13 cellular contexts compared by ENCODE assay signal in the genomic region with DNA sequence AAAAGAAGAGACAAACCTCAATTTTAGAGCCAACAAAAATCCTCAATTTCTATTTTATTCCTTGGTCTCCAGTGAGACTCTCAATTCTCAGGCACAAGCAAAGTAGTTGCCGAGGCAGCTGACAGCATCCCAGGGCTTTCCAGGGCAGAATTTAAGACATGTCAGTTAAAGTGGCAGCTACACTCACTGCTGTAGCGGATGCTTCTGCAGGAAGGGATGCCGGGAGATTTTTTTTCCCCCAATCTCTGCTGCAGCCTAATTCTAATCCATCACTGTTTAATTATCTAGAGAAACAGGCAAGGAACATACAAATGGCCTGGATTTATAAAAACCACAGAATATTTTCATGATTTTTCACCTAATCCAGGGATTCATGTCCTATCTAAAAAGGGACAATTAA. TPM values are rescaled to one million over a fixed set of nuclear protein-coding genes. Genes with fewer than 3 reads are reported as not detected.
A peak's percentile ranks its signal among the peaks of the same experiment; 100 is the strongest.
DNase-seq lines count a peak whose midpoint lies in the region; ATAC-seq and TF ChIP-seq lines count a peak whose summit lies in the region.
"Had no signal": no experiment of that assay in that cellular context is flagged by ENCODE, and none has a peak within 500 bp of the region (broad histone marks: within the 10 kb centered on the region; RNA-seq: fewer than 3 reads in every experiment).

No MANE protein-coding gene starts in this region.

- no peak for DNase-seq in left ventricle myocardium superior
- DNase-seq in cardiac septum (ENCODE audit: low spot score), result no peak
- no peak for DNase-seq in coronary artery (ENCODE audit: low spot score)
- peak; percentile 35 for DNase-seq in neural progenitor cell (ENCODE audit: low spot score)
- DNase-seq in SW 1271 (lab: John Stamatoyannopoulos, UW), result no peak
- DNase-seq in DMS53 treated with DMSO at 0.1 percent for 48 hours (lab: John Stamatoyannopoulos, UW; ENCODE audit: unreplicated experiment), result no peak
- no peak for DNase-seq in HuH-7 (ENCODE audit: low spot score)
- DNase-seq: activated CD4-positive, alpha-beta memory T cell treated with anti-CD3 and anti-CD28 coated beads, Interleukin-2, amount 10 ng/mL, durations not matched to agents 7 days and 5 days; effector CD8-positive, alpha-beta T cell; NCI-H2107 had no signal

- peak overlapping the region; percentile 55 for H3K4me2 ChIP-seq in neural progenitor cell

- H3K27ac ChIP-seq in coronary artery, result peak overlapping the region; percentile 19 to 77
- peak overlapping the region; percentile 0 for H3K27ac ChIP-seq in neural progenitor cell

- H4K20me1 ChIP-seq in neural progenitor cell (ENCODE audit: low read depth), result no peaks in the 10 kb centered on the region

- no peaks in the 10 kb centered on the region for H3K36me3 Mint-ChIP-seq in neural progenitor cell

- no peak overlapping the region for H3K4me3 Mint-ChIP-seq in neural progenitor cell
- H3K4me3 Mint-ChIP-seq: activated CD4-positive, alpha-beta memory T cell treated with anti-CD3 and anti-CD28 coated beads, Interleukin-2, amount 10 ng/mL, durations not matched to agents 7 days and 5 days; activated T-helper 17 cell treated with anti-CD3 and anti-CD28 coated beads, Interleukin-2, amount 50 U/mL, for 72 hours; nephron had no signal

- peaks cover 22% of the 10 kb centered on the region for H3K4me1 ChIP-seq in neural progenitor cell

- TF ChIP-seq CTCF in coronary artery (IDR thresholded peaks at IDR 0.05) (no peak), neural progenitor cell (IDR thresholded peaks at IDR 0.05) (no peak)

- no peaks in the 10 kb centered on the region for H3K79me2 ChIP-seq in neural progenitor cell (ENCODE audit: low read depth)

- H3K27me3 ChIP-seq in neural progenitor cell, result no peaks in the 10 kb centered on the region

- H3K36me3 ChIP-seq in neural progenitor cell, result no peaks in the 10 kb centered on the region

- H3F3A ChIP-seq in neural progenitor cell (ENCODE audit: low read depth), result peaks cover 22% of the 10 kb centered on the region

- no peaks in the 10 kb centered on the region for H3K27me3 Mint-ChIP-seq in neural progenitor cell (ENCODE audit: insufficient read depth, low read depth)
- H3K27me3 Mint-ChIP-seq: activated CD4-positive, alpha-beta memory T cell treated with anti-CD3 and anti-CD28 coated beads, Interleukin-2, amount 10 ng/mL, durations not matched to agents 7 days and 5 days; activated T-helper 17 cell treated with anti-CD3 and anti-CD28 coated beads, Interleukin-2, amount 50 U/mL, for 72 hours had no signal

- peak overlapping the region; percentile 10 for H3K4me3 ChIP-seq in coronary artery
- H3K4me3 ChIP-seq in neural progenitor cell, result peak overlapping the region; percentile 4

- H3K4me1 Mint-ChIP-seq in neural progenitor cell, result peaks cover 13% of the 10 kb centered on the region

- no peak overlapping the region for H3K9ac ChIP-seq in neural progenitor cell

- intact Hi-C loops in left ventricle myocardium superior (cut with micrococcal nuclease), result no loop called here
- intact Hi-C loops in cardiac septum (cut with DNase I), result no loop called here

- H3K9me3 Mint-ChIP-seq in neural progenitor cell, result no peaks in the 10 kb centered on the region
- H3K9me3 Mint-ChIP-seq: activated CD4-positive, alpha-beta memory T cell treated with anti-CD3 and anti-CD28 coated beads, Interleukin-2, amount 10 ng/mL, durations not matched to agents 7 days and 5 days; activated T-helper 17 cell treated with anti-CD3 and anti-CD28 coated beads, Interleukin-2, amount 50 U/mL, for 72 hours; nephron had no signal

- H2AFZ ChIP-seq in neural progenitor cell (replicated peaks), result no peak overlapping the region

- ATAC-seq in left ventricle myocardium superior (peak; percentile 39), GM18511 (IDR thresholded peaks at IDR 0.05; ENCODE audit: unreplicated experiment) (no peak)
- ATAC-seq: activated T-helper 17 cell treated with anti-CD3 and anti-CD28 coated beads, Interleukin-2, amount 50 U/mL, for 72 hours had no signal

- no peaks in the 10 kb centered on the region for H3K9me3 ChIP-seq in neural progenitor cell (ENCODE audit: low read depth)

- no peak overlapping the region for H3K27ac Mint-ChIP-seq in neural progenitor cell
- H3K27ac Mint-ChIP-seq: activated CD4-positive, alpha-beta memory T cell treated with anti-CD3 and anti-CD28 coated beads, Interleukin-2, amount 10 ng/mL, durations not matched to agents 7 days and 5 days; activated T-helper 17 cell treated with anti-CD3 and anti-CD28 coated beads, Interleukin-2, amount 50 U/mL, for 72 hours had no signal

RNA-seq across cellular contexts. Expression of gene TTC39B, which starts 57.0 kb away (rescaled TPM):
- total RNA-seq in left ventricle myocardium superior (1.4 TPM), cardiac septum (3.2 TPM), neural progenitor cell (ENCODE audit: low replicate concordance) (4.1 TPM in 2 replicates)
